In genomic region chr7:44969701-44970494, GRCh38 we compare ENCODE assay signal across 22 cellular contexts. TPM values are rescaled to one million over a fixed set of nuclear protein-coding genes. Genes with fewer than 3 reads are reported as not detected.
A peak's percentile ranks its signal among the peaks of the same experiment; 100 is the strongest.
DNase-seq lines count a peak whose midpoint lies in the region; ATAC-seq and TF ChIP-seq lines count a peak whose summit lies in the region.
"Had no signal": no experiment of that assay in that cellular context is flagged by ENCODE, and none has a peak within 500 bp of the region (broad histone marks: within the 10 kb centered on the region; RNA-seq: fewer than 3 reads in every experiment).

No MANE protein-coding gene starts in this region.

- no peaks in the 10 kb centered on the region for H3K9me3 ChIP-seq in SK-N-SH
- H3K9me3 ChIP-seq: heart left ventricle had no signal

- TF ChIP-seq CTCF in SK-N-SH (IDR thresholded peaks at IDR 0.05) (no peak), type B pancreatic cell (conservative IDR thresholded peaks at IDR 0.05) (no peak)

- no peak overlapping the region for H3K4me3 ChIP-seq in SK-N-SH (ENCODE audit: low read depth in 2 of 2, low read length in 1 of 2)
- H3K4me3 ChIP-seq: heart left ventricle had no signal

- H3K4me1 ChIP-seq in SK-N-SH (ENCODE audit: control insufficient read depth in 1 of 2, insufficient read depth in 2 of 2, low read depth in 1 of 2, low read length in 1 of 2): peaks cover 0 to 3% of the 10 kb centered on the region in 2 experiments; a peak in 1 of 4 replicates

- TF ChIP-seq RAD21 in SK-N-SH (IDR thresholded peaks at IDR 0.05; ENCODE audit: low read length): no peak

- H3K4me3 Mint-ChIP-seq in type B pancreatic cell: no peak overlapping the region
- H3K4me3 Mint-ChIP-seq: CD4-positive, alpha-beta memory T cell; immature natural killer cell; T-helper 1 cell treated with Interleukin-12 subunit alpha and Interleukin-12 subunit beta and Interleukin-4 antibody, amounts not matched to agents 30 μg/mL and 1 μg/mL, for 36 hours had no signal

- no peak for TF ChIP-seq EP300 in SK-N-SH (IDR thresholded peaks at IDR 0.05; ENCODE audit: borderline replicate concordance in 1 of 2, low read depth in 1 of 2, low read length in 1 of 2)

- no peak overlapping the region for H2AFZ ChIP-seq in SK-N-SH (ENCODE audit: low read depth)

- no peaks in the 10 kb centered on the region for H4K20me1 ChIP-seq in SK-N-SH (ENCODE audit: insufficient read depth)

- no peaks in the 10 kb centered on the region for H3K9me3 Mint-ChIP-seq in type B pancreatic cell
- H3K9me3 Mint-ChIP-seq: CD4-positive, alpha-beta memory T cell; immature natural killer cell; T-helper 1 cell treated with Interleukin-12 subunit alpha and Interleukin-12 subunit beta and Interleukin-4 antibody, amounts not matched to agents 30 μg/mL and 1 μg/mL, for 36 hours had no signal

- H3K36me3 ChIP-seq in SK-N-SH (replicated peaks in 1 of 2; ENCODE audit: control insufficient read depth in 1 of 2, insufficient read depth in 2 of 2, low read length in 1 of 2): no peaks in the 10 kb centered on the region

- no peaks in the 10 kb centered on the region for H3K4me1 Mint-ChIP-seq in type B pancreatic cell (ENCODE audit: unreplicated experiment)

- no peak overlapping the region for H3K9ac ChIP-seq in SK-N-SH

- 76% methylated on average over 18 of the region's 20 CpGs for WGBS in SK-N-SH (ENCODE audit: low lambda C conversion rate)

- no peaks in the 10 kb centered on the region for H3K36me3 Mint-ChIP-seq in type B pancreatic cell

- intact Hi-C loops in posterior vena cava (cut with DNase I) (loop anchor here (10.0 kb wide), 2 partner anchors 135 to 165 kb away; no protein-coding TSS in a partner anchor), head of caudate nucleus (cut with DNase I) (no loop called here)

- no peak overlapping the region for H3K4me2 ChIP-seq in SK-N-SH

- no peaks in the 10 kb centered on the region for H3K27me3 Mint-ChIP-seq in type B pancreatic cell
- H3K27me3 Mint-ChIP-seq: CD4-positive, alpha-beta memory T cell had no signal

- no peak overlapping the region for H3K27ac ChIP-seq in SK-N-SH (ENCODE audit: low read depth in 2 of 2, low read length in 1 of 2)
- H3K27ac ChIP-seq: heart left ventricle, VCaP had no signal

- CTCF ChIA-PET in SK-N-SH (lab: Yijun Ruan, JAX): interaction anchor here (1.2 to 6.2 kb wide), 4 partner anchors 48 to 885 kb away, joined by 3 to 125 read pairs (median 4); no protein-coding TSS in a partner anchor

- POLR2A ChIA-PET in SK-N-SH (lab: Yijun Ruan, JAX): no interaction called here

- ATAC-seq in SK-N-SH treated with all-trans-retinoic acid at 6 μM for 48 hours (no peak), GM18520 (IDR thresholded peaks at IDR 0.05; ENCODE audit: unreplicated experiment) (no peak)
- ATAC-seq: heart left ventricle, right cardiac atrium had no signal

- no peaks in the 10 kb centered on the region for H3K27me3 ChIP-seq in SK-N-SH (ENCODE audit: insufficient read depth)
- H3K27me3 ChIP-seq: heart left ventricle had no signal

- H3K79me2 ChIP-seq in SK-N-SH (ENCODE audit: insufficient read depth): no peaks in the 10 kb centered on the region

- no peaks in the 10 kb centered on the region for H3K9me2 ChIP-seq in SK-N-SH

- H3F3A ChIP-seq in SK-N-SH (replicated peaks; ENCODE audit: insufficient read depth): no peaks in the 10 kb centered on the region

- H3K27ac Mint-ChIP-seq in type B pancreatic cell: no peak overlapping the region
- H3K27ac Mint-ChIP-seq: T-helper 1 cell treated with Interleukin-12 subunit alpha and Interleukin-12 subunit beta and Interleukin-4 antibody, amounts not matched to agents 30 μg/mL and 1 μg/mL, for 36 hours had no signal

- DNase-seq in SK-N-SH: peak; percentile 18
- peak; percentile 83 for DNase-seq in DMS79 treated with DMSO at 0.1 percent for 48 hours (lab: John Stamatoyannopoulos, UW)
- DNase-seq in NCI-H69 (lab: John Stamatoyannopoulos, UW): peak; percentile 17
- peak; percentile 73 for DNase-seq in posterior vena cava (ENCODE audit: low spot score)
- no peak for DNase-seq in type B pancreatic cell (ENCODE audit: extremely low spot score, unreplicated experiment)
- no peak for DNase-seq in head of caudate nucleus
- DNase-seq: activated effector memory CD4-positive, alpha-beta T cell treated with anti-CD3 and anti-CD28 coated beads, Interleukin-2, amount 50 U/mL, for 16 hours; amygdala; CD4-positive, alpha-beta memory T cell; cerebellar nuclear complex; heart left ventricle; immature natural killer cell; NCI-H1417 treated with DMSO at 0.1 percent for 48 hours; NCI-H446; occipital lobe; right cardiac atrium; SIG-M5 had no signal

TF ChIP-seq in SK-N-SH, 30 proteins besides CTCF, POLR2A, EP300 and RAD21 (continues in another document):
- no peak for TF ChIP-seq MAX (IDR thresholded peaks at IDR 0.05; ENCODE audit: low read depth)
- no peak for TF ChIP-seq FOXM1 (IDR thresholded peaks at IDR 0.05; ENCODE audit: low read depth)
- no peak for TF ChIP-seq MEF2A (IDR thresholded peaks at IDR 0.05; ENCODE audit: borderline replicate concordance, low read depth)
- no peak for TF ChIP-seq TEAD4 (IDR thresholded peaks at IDR 0.05; ENCODE audit: borderline replicate concordance, insufficient read depth)
- no peak for TF ChIP-seq USF2 (IDR thresholded peaks at IDR 0.05; ENCODE audit: borderline replicate concordance, low read depth, low read length)

TF ChIP-seq in SK-N-SH treated with all-trans-retinoic acid at 6 μM for 48 hours, 23 proteins besides CTCF, POLR2A, EP300 and RAD21:
- TF ChIP-seq TSHZ2 (CRISPR knock-in tag; IDR thresholded peaks at IDR 0.05) (no peak), PPARA (CRISPR knock-in tag; IDR thresholded peaks at IDR 0.05; ENCODE audit: borderline replicate concordance) (no peak), ZNF70 (CRISPR knock-in tag; IDR thresholded peaks at IDR 0.05) (no peak), OSR1 (CRISPR knock-in tag; IDR thresholded peaks at IDR 0.05) (no peak), ZFP30 (CRISPR knock-in tag; IDR thresholded peaks at IDR 0.05) (no peak)

RNA-seq across cellular contexts. Expression of gene MYO1G, which starts 8.9 kb away (rescaled TPM):
- polyA plus RNA-seq in SK-N-SH (2012; rRNA removed): 0.05 and 0.10 TPM in 2 replicates
- polyA plus RNA-seq in SK-N-SH (2012; cell fraction: cytosol; rRNA removed): 0.01 TPM in 2 replicates
- 0.24 and 0.26 TPM in 2 replicates for polyA plus RNA-seq in SK-N-SH (2012; cell fraction: nucleus; rRNA removed)
- total RNA-seq in posterior vena cava: 1 to 10 TPM; 4.9 to 6.3 TPM
- total RNA-seq in type B pancreatic cell (ENCODE audit: low replicate concordance): 0.52 and 0.53 TPM in 2 replicates
- polyA plus RNA-seq: AG04450 had no signal

RNA-seq across cellular contexts. Expression of gene CCM2, which starts 30.1 kb away (rescaled TPM):
- polyA plus RNA-seq in SK-N-SH (2012; rRNA removed): 65.6 and 83.2 TPM in 2 replicates
- polyA plus RNA-seq in SK-N-SH (2012; cell fraction: cytosol; rRNA removed): 46.0 and 71.9 TPM in 2 replicates
- 81.6 and 98.7 TPM in 2 replicates for polyA plus RNA-seq in SK-N-SH (2012; cell fraction: nucleus; rRNA removed)
- total RNA-seq in posterior vena cava (10 to 100 TPM; 31.8 to 36.9 TPM), type B pancreatic cell (ENCODE audit: low replicate concordance) (29.8 and 33.8 TPM in 2 replicates)

Comparison
In these comparisons a context has a peak if more than half of its experiments do, and no peak if none do; other contexts are left out.
1. DNase-seq: peak in SK-N-SH (single experiment), DMS79 treated with DMSO at 0.1 percent for 48 hours (single experiment), NCI-H69 (single experiment) and posterior vena cava (single experiment); none in type B pancreatic cell (single experiment) and head of caudate nucleus (0 of 42).